22 cellular contexts compared by ENCODE assay signal in the genomic region with DNA sequence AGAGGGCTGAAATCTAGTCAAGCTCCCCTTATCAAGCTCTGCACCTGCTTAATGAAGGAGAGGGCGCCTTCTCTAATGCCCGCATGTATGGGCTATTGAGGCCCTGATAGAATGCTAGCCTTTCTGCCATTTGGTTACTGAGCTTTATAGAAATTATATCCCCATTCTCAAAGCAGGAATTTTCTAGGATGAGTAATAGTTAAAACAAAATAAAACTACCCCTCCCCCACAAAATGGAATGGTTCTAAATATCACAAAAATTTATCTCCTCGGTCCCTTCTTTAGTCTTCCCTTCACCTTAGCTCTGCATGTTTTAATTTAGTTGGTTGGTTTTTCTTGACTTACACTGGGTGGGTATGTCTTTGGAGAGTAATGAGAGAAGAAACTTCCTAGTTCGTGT. TPM values are rescaled to one million over a fixed set of nuclear protein-coding genes. Genes with fewer than 3 reads are reported as not detected.
DNase-seq lines count a peak whose midpoint lies in the region; ATAC-seq and TF ChIP-seq lines count a peak whose summit lies in the region.
"Had no signal": no experiment of that assay in that cellular context is flagged by ENCODE, and none has a peak within 500 bp of the region (broad histone marks: within the 10 kb centered on the region; RNA-seq: fewer than 3 reads in every experiment).

No MANE protein-coding gene starts in this region.

- ATAC-seq in thoracic aorta (ENCODE audit: insufficient number of reproducible peaks, low FRiP score, low read depth) (no peak), HG03095 (IDR thresholded peaks at IDR 0.05; ENCODE audit: unreplicated experiment) (no peak)
- ATAC-seq: K562 had no signal

- H3K4me1 ChIP-seq in thoracic aorta (ENCODE audit: control insufficient read depth in 1 of 2, low read depth in 2 of 2): peaks cover 7 to 18% of the 10 kb centered on the region in 2 donors

- H3K36me3 ChIP-seq in brain microvascular endothelial cell (replicated peaks): no peaks in the 10 kb centered on the region
- H3K36me3 ChIP-seq in thoracic aorta: no peaks in the 10 kb centered on the region
- H3K36me3 ChIP-seq: gastroesophageal sphincter had no signal

- no peak overlapping the region for H3K4me3 ChIP-seq in brain microvascular endothelial cell (ENCODE audit: low read depth, low read length)
- no peak overlapping the region for H3K4me3 ChIP-seq in thoracic aorta
- H3K4me3 ChIP-seq: gastroesophageal sphincter, K562, mucosa of descending colon had no signal

- DNase-seq in activated naive CD4-positive, alpha-beta T cell treated with Interleukin-2 at 50 U/mL for 16 hours: no peak
- peak; percentile 60 for DNase-seq in LHCN-M2 (ENCODE audit: low read depth)
- no peak for DNase-seq in brain microvascular endothelial cell
- DNase-seq in thoracic aorta (ENCODE audit: low spot score): no peak
- no peak for DNase-seq in dedifferentiated amniotic fluid mesenchymal stem cell (ENCODE audit: extremely low spot score)
- no peak for DNase-seq in NK-92 treated with Interleukin-12 subunit alpha and Interleukin-12 subunit beta, amount 100 ng/mL, for 24 hours (lab: John Stamatoyannopoulos, UW)
- DNase-seq: activated CD4-positive, alpha-beta T cell treated with anti-CD3 and anti-CD28 coated beads, Interleukin-2, amount 50 U/mL, for 4 hours; activated effector memory CD4-positive, alpha-beta T cell treated with anti-CD3 and anti-CD28 coated beads, Interleukin-2, amount 50 U/mL, for 16 hours; AML-193; GOT3; mucosa of descending colon; NCI-H1092; NCI-H2107; NCI-H524 treated with DMSO at 0.1 percent for 48 hours; nucleus accumbens; OCI-M1; stimulated activated CD4-positive, alpha-beta T cell treated with anti-CD3 and anti-CD28 coated beads, Interleukin-2, amount 100 ng/mL, for 48 hours had no signal

- H3K9me3 Mint-ChIP-seq in activated naive CD4-positive, alpha-beta T cell treated with anti-CD3 and anti-CD28 coated beads, Interleukin-2, amount 50 U/mL, for 24 hours: peaks cover 8% of the 10 kb centered on the region

- peak overlapping the region; percentile 29 for H3K27ac ChIP-seq in brain microvascular endothelial cell
- H3K27ac ChIP-seq in thoracic aorta: peak overlapping the region; percentile 22 to 41
- H3K27ac ChIP-seq: gastroesophageal sphincter had no signal

- H3K27ac Mint-ChIP-seq in activated naive CD4-positive, alpha-beta T cell treated with anti-CD3 and anti-CD28 coated beads, Interleukin-2, amount 50 U/mL, for 24 hours: peak overlapping the region; percentile 97

- no peaks in the 10 kb centered on the region for H3K27me3 Mint-ChIP-seq in activated naive CD4-positive, alpha-beta T cell treated with anti-CD3 and anti-CD28 coated beads, Interleukin-2, amount 50 U/mL, for 24 hours

- TF ChIP-seq CTCF in brain microvascular endothelial cell (IDR thresholded peaks at IDR 0.05; ENCODE audit: low read depth, low read length, missing control alignments): no peak
- no peak for TF ChIP-seq CTCF in thoracic aorta (IDR thresholded peaks at IDR 0.05)

- peaks cover 87% of the 10 kb centered on the region for H3K4me1 Mint-ChIP-seq in activated naive CD4-positive, alpha-beta T cell treated with anti-CD3 and anti-CD28 coated beads, Interleukin-2, amount 50 U/mL, for 24 hours

- H3K4me3 Mint-ChIP-seq in activated naive CD4-positive, alpha-beta T cell treated with anti-CD3 and anti-CD28 coated beads, Interleukin-2, amount 50 U/mL, for 24 hours: no peak overlapping the region

- in situ Hi-C loops in brain microvascular endothelial cell (cut with HindIII; ENCODE audit: low pct_ligation_motif_present, low sequenced_read_pairs): no loop called here

- H3K27me3 ChIP-seq in brain microvascular endothelial cell (replicated peaks): no peaks in the 10 kb centered on the region
- no peaks in the 10 kb centered on the region for H3K27me3 ChIP-seq in thoracic aorta (replicated peaks; ENCODE audit: insufficient read depth)
- H3K27me3 ChIP-seq: gastroesophageal sphincter had no signal

- peaks cover 20% of the 10 kb centered on the region for H3K36me3 Mint-ChIP-seq in activated naive CD4-positive, alpha-beta T cell treated with anti-CD3 and anti-CD28 coated beads, Interleukin-2, amount 50 U/mL, for 24 hours

- no peaks in the 10 kb centered on the region for H3K9me3 ChIP-seq in thoracic aorta
- H3K9me3 ChIP-seq: gastroesophageal sphincter, mucosa of descending colon had no signal

RNA-seq across cellular contexts. Expression of a gene that starts 37.7 kb away (rescaled TPM):
- 0.52 and 0.64 TPM in 2 replicates for total RNA-seq in LHCN-M2 (2014; rRNA removed)
- 0.06 TPM for polyA plus RNA-seq in LHCN-M2 (2012)
- 1 to 10 TPM; 3.5 to 4.3 TPM for total RNA-seq in thoracic aorta
- total RNA-seq: epithelial cell of proximal tubule had no signal
